8 cellular contexts compared by ENCODE assay signal in genomic region chr6:33320315-33321181, GRCh38. TPM values are rescaled to one million over a fixed set of nuclear protein-coding genes. Genes with fewer than 3 reads are reported as not detected.
DNase-seq lines count a peak whose midpoint lies in the region; ATAC-seq, FAIRE-seq and TF ChIP-seq lines count a peak whose summit lies in the region.

No MANE protein-coding gene starts in this region.

- H3K9me3 ChIP-seq in A673 (ENCODE audit: low read depth, low read length, poor library complexity, severe bottlenecking) (no peaks in the 10 kb centered on the region), K562 (replicated peaks; ENCODE audit: control insufficient read depth, insufficient read depth, low read depth, low read length) (no peaks in the 10 kb centered on the region), lower lobe of right lung (no peaks in the 10 kb centered on the region)

- TF ChIP-seq EP300 in K562 (IDR thresholded peaks at IDR 0.05; ENCODE audit: low read length), result no peak

- 54% methylated on average over 32 of the region's 32 CpGs for WGBS in K562 (ENCODE audit: insufficient coverage, low coverage, missing lambda C conversion rate)

- no TSS peak for BruUV-seq in A673 (replicated peaks; lab: Mats Ljungman, UMichigan)
- no TSS peak for BruUV-seq in K562 (replicated peaks; lab: Mats Ljungman, UMichigan)

- H3K4me2 ChIP-seq in K562 (ENCODE audit: insufficient read depth, low read length), result peak overlapping the region; percentile 88

- DNase-seq in A673 (ENCODE audit: low spot score) (no peak), HTR-8/SVneo (ENCODE audit: insufficient read length, low spot score) (no peak), K562 (ENCODE audit: extremely low read depth in 1 of 4, low spot score in 3 of 4) (peak in 2 of 4 experiments; percentile 36 to 77), lower lobe of right lung (no peak), amygdala (lab: John Stamatoyannopoulos, UW) (no peak), NOMO-1 treated with dmso at 0.1 percent for 144 hours (lab: John Stamatoyannopoulos, UW; ENCODE audit: unreplicated experiment) (no peak), SW480 (ENCODE audit: low spot score) (no peak), NCI-H1417 (lab: John Stamatoyannopoulos, UW) (no peak)

- ATAC-seq in K562 (no peak), lower lobe of right lung (no peak)

- CTCF ChIA-PET in A673 (lab: Charles Lee) (no interaction called here), K562 (lab: Yijun Ruan, JAX; ENCODE audit: low intra/inter-chr PET ratio) (no interaction called here)

- no peak for TF ChIP-seq RAD21 in K562 (CRISPR knock-in tag; conservative IDR thresholded peaks at IDR 0.05 in 1 of 2, IDR thresholded peaks at IDR 0.05 in 1 of 2)

- no peak for TF ChIP-seq CTCF in A673 (conservative IDR thresholded peaks at IDR 0.05; ENCODE audit: low read depth, low read length)
- TF ChIP-seq CTCF in K562 (IDR thresholded peaks at IDR 0.05 in 2 of 3, conservative IDR thresholded peaks at IDR 0.05 in 1 of 3; ENCODE audit: insufficient read depth in 2 of 3, low read depth in 1 of 3, low read length in 3 of 3), result no peak
- TF ChIP-seq CTCF in lower lobe of right lung (IDR thresholded peaks at IDR 0.05), result no peak

- peaks cover 52% of the 10 kb centered on the region for H3K79me2 ChIP-seq in K562 (ENCODE audit: control insufficient read depth, insufficient read depth, low read length)

- no peak for TF ChIP-seq POLR2A in K562 (conservative IDR thresholded peaks at IDR 0.05)

- peak overlapping the region; percentile 78 for H3K4me3 ChIP-seq in A673 (ENCODE audit: low read depth, low read length, poor library complexity, severe bottlenecking)
- peak overlapping the region; percentile 3; the same call in 1 of the 2 replicates for H3K4me3 ChIP-seq in K562
- H3K4me3 ChIP-seq in lower lobe of right lung, result no peak overlapping the region

- H2AFZ ChIP-seq in K562 (ENCODE audit: low read depth, low read length), result no peak overlapping the region

- peak; percentile 13 for FAIRE-seq in HTR-8/SVneo (lab: Jason Lieb, UNC)
- FAIRE-seq in K562 (lab: Jason Lieb, UNC), result peak; percentile 19

- H3K9me1 ChIP-seq in K562 (ENCODE audit: control insufficient read depth, insufficient read depth, low read length), result peaks cover 3% of the 10 kb centered on the region

- H3K36me3 ChIP-seq in A673 (ENCODE audit: insufficient read depth, low read length, poor library complexity, severe bottlenecking) (peaks cover 35% of the 10 kb centered on the region), K562 (ENCODE audit: control insufficient read depth, insufficient read depth, low read length) (peaks cover 43% of the 10 kb centered on the region), lower lobe of right lung (peaks cover 33% of the 10 kb centered on the region)

- H3K4me1 ChIP-seq in A673 (ENCODE audit: insufficient read depth, low read length, poor library complexity, severe bottlenecking) (peaks cover 34% of the 10 kb centered on the region), K562 (replicated peaks in 1 of 2; ENCODE audit: control insufficient read depth in 2 of 2, insufficient read depth in 2 of 2, low read length in 2 of 2) (peaks cover 50 to 64% of the 10 kb centered on the region in 2 experiments), lower lobe of right lung (peaks cover 65% of the 10 kb centered on the region)

- H3K27me3 ChIP-seq in A673 (replicated peaks; ENCODE audit: insufficient read depth, low read depth, low read length, poor library complexity) (no peaks in the 10 kb centered on the region), K562 (ENCODE audit: control insufficient read depth in 2 of 2, insufficient read depth in 2 of 2, low read length in 2 of 2) (no peaks in the 10 kb centered on the region), lower lobe of right lung (ENCODE audit: low read depth) (no peaks in the 10 kb centered on the region)

- peak overlapping the region; percentile 83 for H3K27ac ChIP-seq in A673 (ENCODE audit: low read depth, low read length, poor library complexity, severe bottlenecking)
- peak overlapping the region; percentile 89 for H3K27ac ChIP-seq in K562 (ENCODE audit: extremely low read depth, low read depth, low read length)
- peak overlapping the region; percentile 4 for H3K27ac ChIP-seq in lower lobe of right lung

- peak overlapping the region; percentile 55 to 95; a peak in 3 of 4 replicates for H3K9ac ChIP-seq in K562 (ENCODE audit: insufficient read depth in 1 of 2, low read depth in 2 of 2, low read length in 2 of 2)

- intact Hi-C loops in A673 (cut with micrococcal nuclease; ENCODE audit: unreplicated experiment), result no loop called here
- intact Hi-C loops in K562 (cut with micrococcal nuclease), result no loop called here
- intact Hi-C loops in lower lobe of right lung (cut with DNase I), result no loop called here

- in situ Hi-C loops in K562 (cut with MboI), result no loop called here

- POLR2A ChIA-PET in A673 (lab: Charles Lee; ENCODE audit: low non-redundant PET) (no interaction called here), K562 (lab: Yijun Ruan, JAX) (interaction anchor here (0.5 to 1.2 kb wide), 6 partner anchors 8 to 1263 kb away, joined by 3 to 6 read pairs (median 3); no protein-coding TSS in a partner anchor)

- 0 out of 2 replicates have a peak, but pooled peaks cover 3% of the 10 kb centered on the region for H4K20me1 ChIP-seq in K562 (replicated peaks; ENCODE audit: control insufficient read depth, insufficient read depth, low read length)

RNA-seq across cellular contexts. Expression of gene DAXX, which starts 2.2 kb away (rescaled TPM):
- total RNA-seq in A673 (2021), result 87.1 and 90.1 TPM in 2 replicates
- total RNA-seq in K562 (2011; cell fraction: chromatin; rRNA removed; ENCODE audit: low replicate concordance), result 51.6 and 76.0 TPM in 2 replicates
- total RNA-seq in K562 (2011; cell fraction: nucleolus; rRNA removed), result 39.7 and 45.7 TPM in 2 replicates
- total RNA-seq in K562 (2011; cell fraction: nucleoplasm; rRNA removed), result 38.2 and 40.6 TPM in 2 replicates
- 80.6 and 122 TPM in 2 replicates for total RNA-seq in K562 (2014; rRNA removed)
- 61.7 and 68.7 TPM in 2 replicates for total RNA-seq in K562 (2014; rRNA removed; fragmentation: Illumina TruSeq; extraction: Trizol)
- total RNA-seq in K562 (2015; rRNA removed; fragmentation: Illumina TruSeq; extraction: Trizol), result 59.9 and 66.6 TPM in 2 replicates
- total RNA-seq in K562 (2021), result 69.0 and 70.6 TPM in 2 replicates
- polyA plus RNA-seq in K562 (2011; rRNA removed), result 22.8 and 32.4 TPM in 2 replicates
- polyA plus RNA-seq in K562 (2011; cell fraction: cytosol; rRNA removed), result 19.5 and 25.8 TPM in 2 replicates
- polyA plus RNA-seq in K562 (2011; cell fraction: nucleus; rRNA removed), result 106 and 140 TPM in 2 replicates
- 73.3 and 129 TPM in 2 replicates for polyA plus RNA-seq in K562 (2012)
- polyA plus RNA-seq in K562 (2014; fragmentation: Illumina TruSeq; extraction: Trizol), result 101 and 104 TPM in 2 replicates
- polyA plus RNA-seq in K562 (2014; fragmentation: Nextera tagmentation; extraction: Ambion mirVana), result 100 to 1,000 TPM in 1 of 2 experiments, 10 to 100 TPM in 1; 41.5 to 144 TPM
- 47.4 and 67.2 TPM in 2 replicates for polyA plus RNA-seq in K562 (2014; rRNA removed)
- polyA minus RNA-seq in K562 (2011; rRNA and poly(A)+ RNA removed), result 11.5 and 12.0 TPM in 2 replicates
- 17.0 and 19.9 TPM in 2 replicates for polyA minus RNA-seq in K562 (2011; cell fraction: cytosol; rRNA and poly(A)+ RNA removed)
- 34.1 and 35.5 TPM in 2 replicates for polyA minus RNA-seq in K562 (2011; cell fraction: nucleus; rRNA and poly(A)+ RNA removed)
- total RNA-seq in lower lobe of right lung, result 36.0 TPM

RNA-seq across cellular contexts. Expression of gene ZBTB22, which starts 3.0 kb away (rescaled TPM):
- total RNA-seq in A673 (2021) (11.3 and 13.2 TPM in 2 replicates), K562 (2014; rRNA removed) (11.9 and 12.2 TPM in 2 replicates), K562 (2014; rRNA removed; fragmentation: Illumina TruSeq; extraction: Trizol) (5.6 and 5.9 TPM in 2 replicates), K562 (2015; rRNA removed; fragmentation: Illumina TruSeq; extraction: Trizol) (8.2 and 8.4 TPM in 2 replicates), K562 (2021) (10.0 and 11.1 TPM in 2 replicates), lower lobe of right lung (27.5 TPM)
- 8.2 and 25.6 TPM in 2 replicates for total RNA-seq in K562 (2011; cell fraction: chromatin; rRNA removed; ENCODE audit: low replicate concordance)
- 20.4 and 20.8 TPM in 2 replicates for total RNA-seq in K562 (2011; cell fraction: nucleolus; rRNA removed)
- 13.3 and 13.4 TPM in 2 replicates for total RNA-seq in K562 (2011; cell fraction: nucleoplasm; rRNA removed)
- polyA plus RNA-seq in K562 (2011; rRNA removed) (5.8 and 9.4 TPM in 2 replicates), K562 (2014; fragmentation: Illumina TruSeq; extraction: Trizol) (7.1 TPM in 2 replicates), K562 (2014; fragmentation: Nextera tagmentation; extraction: Ambion mirVana) (under 1 TPM; 0.21 to 0.30 TPM), K562 (2014; rRNA removed) (8.7 and 10.3 TPM in 2 replicates)
- polyA plus RNA-seq in K562 (2011; cell fraction: cytosol; rRNA removed), result 9.0 and 12.6 TPM in 2 replicates
- polyA plus RNA-seq in K562 (2011; cell fraction: nucleus; rRNA removed), result 13.4 and 20.4 TPM in 2 replicates
- 9.5 and 11.3 TPM in 2 replicates for polyA plus RNA-seq in K562 (2012)
- polyA minus RNA-seq in K562 (2011; rRNA and poly(A)+ RNA removed), result 7.1 and 7.7 TPM in 2 replicates
- 6.3 and 7.0 TPM in 2 replicates for polyA minus RNA-seq in K562 (2011; cell fraction: cytosol; rRNA and poly(A)+ RNA removed)
- 11.4 and 12.3 TPM in 2 replicates for polyA minus RNA-seq in K562 (2011; cell fraction: nucleus; rRNA and poly(A)+ RNA removed)

RNA-seq across cellular contexts. Expression of gene TAPBP, which starts 6.7 kb away (rescaled TPM):
- total RNA-seq in A673 (2021), result 83.2 and 87.8 TPM in 2 replicates
- 73.3 and 139 TPM in 2 replicates for total RNA-seq in K562 (2011; cell fraction: chromatin; rRNA removed; ENCODE audit: low replicate concordance)
- total RNA-seq in K562 (2011; cell fraction: nucleolus; rRNA removed), result 101 and 121 TPM in 2 replicates
- 105 and 137 TPM in 2 replicates for total RNA-seq in K562 (2011; cell fraction: nucleoplasm; rRNA removed)
- 33.9 and 44.9 TPM in 2 replicates for total RNA-seq in K562 (2014; rRNA removed)
- 10.4 and 11.9 TPM in 2 replicates for total RNA-seq in K562 (2014; rRNA removed; fragmentation: Illumina TruSeq; extraction: Trizol)
- 22.3 and 23.1 TPM in 2 replicates for total RNA-seq in K562 (2015; rRNA removed; fragmentation: Illumina TruSeq; extraction: Trizol)
- total RNA-seq in K562 (2021), result 73.4 and 74.0 TPM in 2 replicates
- polyA plus RNA-seq in K562 (2011; rRNA removed), result 10.1 and 27.3 TPM in 2 replicates
- polyA plus RNA-seq in K562 (2011; cell fraction: cytosol; rRNA removed), result 16.7 and 26.5 TPM in 2 replicates
- 38.3 and 46.1 TPM in 2 replicates for polyA plus RNA-seq in K562 (2011; cell fraction: nucleus; rRNA removed)
- polyA plus RNA-seq in K562 (2012), result 29.5 and 50.0 TPM in 2 replicates
- 23.0 and 26.8 TPM in 2 replicates for polyA plus RNA-seq in K562 (2014; fragmentation: Illumina TruSeq; extraction: Trizol)
- polyA plus RNA-seq in K562 (2014; fragmentation: Nextera tagmentation; extraction: Ambion mirVana), result 10 to 100 TPM in 1 of 2 experiments, 1 to 10 TPM in 1; 5.6 to 10.1 TPM
- polyA plus RNA-seq in K562 (2014; rRNA removed), result 30.6 and 38.5 TPM in 2 replicates
- 7.9 and 11.1 TPM in 2 replicates for polyA minus RNA-seq in K562 (2011; rRNA and poly(A)+ RNA removed)
- polyA minus RNA-seq in K562 (2011; cell fraction: cytosol; rRNA and poly(A)+ RNA removed), result 32.5 and 35.6 TPM in 2 replicates
- 21.7 and 28.1 TPM in 2 replicates for polyA minus RNA-seq in K562 (2011; cell fraction: nucleus; rRNA and poly(A)+ RNA removed)
- total RNA-seq in lower lobe of right lung, result 206 TPM

RNA-seq across cellular contexts. Expression of gene RGL2, which starts 21.8 kb away (rescaled TPM):
- total RNA-seq in A673 (2021) (48.8 and 50.4 TPM in 2 replicates), K562 (2014; rRNA removed) (14.5 and 17.9 TPM in 2 replicates), K562 (2014; rRNA removed; fragmentation: Illumina TruSeq; extraction: Trizol) (11.8 and 14.6 TPM in 2 replicates), K562 (2015; rRNA removed; fragmentation: Illumina TruSeq; extraction: Trizol) (19.5 TPM in 2 replicates), K562 (2021) (43.0 and 54.6 TPM in 2 replicates), lower lobe of right lung (117 TPM)
- 218 and 476 TPM in 2 replicates for total RNA-seq in K562 (2011; cell fraction: chromatin; rRNA removed; ENCODE audit: low replicate concordance)
- 277 and 305 TPM in 2 replicates for total RNA-seq in K562 (2011; cell fraction: nucleolus; rRNA removed)
- 220 and 224 TPM in 2 replicates for total RNA-seq in K562 (2011; cell fraction: nucleoplasm; rRNA removed)
- polyA plus RNA-seq in K562 (2011; rRNA removed) (46.6 and 77.3 TPM in 2 replicates), K562 (2014; fragmentation: Illumina TruSeq; extraction: Trizol) (27.5 and 35.1 TPM in 2 replicates), K562 (2014; fragmentation: Nextera tagmentation; extraction: Ambion mirVana) (1 to 10 TPM; 1.8 to 3.3 TPM), K562 (2014; rRNA removed) (43.1 and 57.1 TPM in 2 replicates)
- 39.5 and 39.8 TPM in 2 replicates for polyA plus RNA-seq in K562 (2011; cell fraction: cytosol; rRNA removed)
- 710 and 718 TPM in 2 replicates for polyA plus RNA-seq in K562 (2011; cell fraction: nucleus; rRNA removed)
- polyA plus RNA-seq in K562 (2012), result 41.6 and 85.7 TPM in 2 replicates
- 21.7 and 27.1 TPM in 2 replicates for polyA minus RNA-seq in K562 (2011; rRNA and poly(A)+ RNA removed)
- 13.8 and 17.8 TPM in 2 replicates for polyA minus RNA-seq in K562 (2011; cell fraction: cytosol; rRNA and poly(A)+ RNA removed)
- polyA minus RNA-seq in K562 (2011; cell fraction: nucleus; rRNA and poly(A)+ RNA removed), result 113 and 127 TPM in 2 replicates

RNA-seq across cellular contexts. Expression of gene PFDN6, which starts 31.1 kb away (rescaled TPM):
- total RNA-seq in A673 (2021) (70.0 and 83.4 TPM in 2 replicates), K562 (2014; rRNA removed) (292 and 358 TPM in 2 replicates), K562 (2014; rRNA removed; fragmentation: Illumina TruSeq; extraction: Trizol) (216 and 230 TPM in 2 replicates), K562 (2015; rRNA removed; fragmentation: Illumina TruSeq; extraction: Trizol) (236 and 241 TPM in 2 replicates), K562 (2021) (150 and 172 TPM in 2 replicates), lower lobe of right lung (32.9 TPM)
- total RNA-seq in K562 (2011; cell fraction: chromatin; rRNA removed; ENCODE audit: low replicate concordance), result 67.5 and 110 TPM in 2 replicates
- total RNA-seq in K562 (2011; cell fraction: nucleolus; rRNA removed), result 84.5 and 92.7 TPM in 2 replicates
- total RNA-seq in K562 (2011; cell fraction: nucleoplasm; rRNA removed), result 89.2 and 96.6 TPM in 2 replicates
- polyA plus RNA-seq in K562 (2011; rRNA removed) (125 and 200 TPM in 2 replicates), K562 (2014; fragmentation: Illumina TruSeq; extraction: Trizol) (301 and 322 TPM in 2 replicates), K562 (2014; fragmentation: Nextera tagmentation; extraction: Ambion mirVana) (1 to 10 TPM; 6.8 to 8.7 TPM), K562 (2014; rRNA removed) (472 and 475 TPM in 2 replicates)
- polyA plus RNA-seq in K562 (2011; cell fraction: cytosol; rRNA removed), result 76.6 and 97.7 TPM in 2 replicates
- 182 and 189 TPM in 2 replicates for polyA plus RNA-seq in K562 (2011; cell fraction: nucleus; rRNA removed)
- 199 and 305 TPM in 2 replicates for polyA plus RNA-seq in K562 (2012)
- polyA minus RNA-seq in K562 (2011; rRNA and poly(A)+ RNA removed), result 62.1 and 76.4 TPM in 2 replicates
- polyA minus RNA-seq in K562 (2011; cell fraction: cytosol; rRNA and poly(A)+ RNA removed), result 33.4 and 35.0 TPM in 2 replicates
- polyA minus RNA-seq in K562 (2011; cell fraction: nucleus; rRNA and poly(A)+ RNA removed), result 42.8 and 58.6 TPM in 2 replicates

Comparison
In these comparisons a context has a peak if more than half of its experiments do, and no peak if none do; other contexts are left out.
1. H3K27ac ChIP-seq: peak in every context shown above with its lines; median percentile 89 in K562; 83 in A673; 4 in lower lobe of right lung.